ENCODE assay signal across 8 cellular contexts in the genomic region with DNA sequence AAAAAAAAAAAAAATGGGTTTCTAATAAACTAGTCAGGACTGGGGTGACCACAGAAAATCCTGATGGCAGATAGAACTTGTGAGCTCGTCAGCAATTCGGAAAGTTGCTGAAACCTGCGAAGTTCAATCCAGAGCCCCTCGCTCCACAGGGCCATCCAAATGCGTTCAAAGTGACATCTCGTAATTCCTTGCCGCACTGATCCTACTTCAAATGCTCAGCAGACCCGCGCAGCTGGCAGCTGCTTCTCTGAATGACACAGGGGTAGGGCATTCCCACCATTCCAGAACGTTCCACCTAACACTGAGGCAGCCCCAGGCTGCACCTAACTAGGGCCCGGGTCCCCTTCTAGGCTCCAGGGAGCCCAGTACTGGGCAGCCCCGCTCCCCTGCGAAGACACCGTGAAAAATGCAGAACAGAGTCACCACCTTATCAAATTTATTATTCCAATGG. TPM values are rescaled to one million over a fixed set of nuclear protein-coding genes. Genes with fewer than 3 reads are reported as not detected.
DNase-seq lines count a peak whose midpoint lies in the region; ATAC-seq, FAIRE-seq and TF ChIP-seq lines count a peak whose summit lies in the region.
"Had no signal": no experiment of that assay in that cellular context is flagged by ENCODE, and none has a peak within 500 bp of the region (broad histone marks: within the 10 kb centered on the region; RNA-seq: fewer than 3 reads in every experiment).

No MANE protein-coding gene starts in this region.

- TF ChIP-seq POLR2A in GM12892 (IDR thresholded peaks at IDR 0.05; ENCODE audit: low read depth, low read length) (peak; percentile 84), IMR-90 (IDR thresholded peaks at IDR 0.05; ENCODE audit: low read depth, low read length) (peak; percentile 48; the same call in 1 of the 2 replicates)

- H3K4me3 Mint-ChIP-seq in osteocyte (ENCODE audit: unreplicated experiment), result no peak overlapping the region

- no peak overlapping the region for H3K9ac ChIP-seq in IMR-90 (ENCODE audit: low read depth, low read length)

- CTCF ChIA-PET in IMR-90 (lab: Yijun Ruan, JAX), result interaction anchor here (0.6 kb wide), 1 partner anchor 20 kb away, joined by 3 read pairs; no protein-coding TSS in a partner anchor

- TF ChIP-seq CTCF in IMR-90 (conservative IDR thresholded peaks at IDR 0.05; ENCODE audit: low read depth, low read length) (no peak), osteocyte (IDR thresholded peaks at IDR 0.05) (no peak)

- WGBS in IMR-90 (ENCODE audit: extremely low coverage in 2 of 2, insufficient read length in 1 of 2), 2 experiments, result 85% methylated on average over 7 of the region's 14 CpGs; no CpG with 5 or more reads in 1 of the 2 experiments
- whole genome bisulfite sequencing in mesodermal cell (ENCODE audit: insufficient coverage in 2 of 2), 2 experiments, result 97 to 99% methylated on average over 12 to 14 of the region's 14 CpGs

- H3K9me3 ChIP-seq in IMR-90 (ENCODE audit: control insufficient read depth, insufficient read depth, low read length) (no peaks in the 10 kb centered on the region), mesodermal cell (ENCODE audit: control insufficient read depth, low read length) (no peaks in the 10 kb centered on the region)

- no peak overlapping the region for H3K27ac Mint-ChIP-seq in osteocyte (ENCODE audit: unreplicated experiment)

- dilution Hi-C loops in IMR-90 (cut with HindIII; ENCODE audit: low sequenced_read_pairs, unreplicated experiment), result no loop called here

- ATAC-seq in IMR-90 (ENCODE audit: low read depth), result no peak

- no peak overlapping the region for H2BK15ac ChIP-seq in IMR-90 (ENCODE audit: low read depth, low read length)

- FAIRE-seq in GM12892 (lab: Jason Lieb, UNC), result no peak
- FAIRE-seq: GM18507 had no signal

- no peak overlapping the region for H2BK120ac ChIP-seq in IMR-90 (ENCODE audit: low read depth, low read length)

- no peak overlapping the region for H2AK9ac ChIP-seq in IMR-90 (replicated peaks; ENCODE audit: low read depth, low read length, poor library complexity)

- POLR2A ChIA-PET in IMR-90 (lab: Charles Lee; ENCODE audit: unreplicated experiment), result interaction anchor here (0.7 to 0.9 kb wide), 3 partner anchors 9 to 18 kb away, joined by 3 to 12 read pairs (median 3); partner anchors contain the start of gene EEF2

- no peak overlapping the region for H3K18ac ChIP-seq in IMR-90 (ENCODE audit: low read depth, low read length)

- H3K56ac ChIP-seq in IMR-90 (ENCODE audit: extremely low read depth, insufficient read depth, low read length), result no peak overlapping the region

- DNase-seq in GM12892 (ENCODE audit: insufficient read length) (no peak), IMR-90 (no peak), NCI-H774 (lab: John Stamatoyannopoulos, UW) (no peak), osteocyte (ENCODE audit: extremely low spot score, unreplicated experiment) (no peak)
- DNase-seq: activated CD4-positive, CD25-positive, alpha-beta regulatory T cell treated with anti-CD3 and anti-CD28 coated beads, Interleukin-2, amount 50 U/mL, for 72 hours had no signal

- H3K79me1 ChIP-seq in IMR-90 (ENCODE audit: low read depth in 1 of 2, low read length in 2 of 2), result peaks cover 14 to 56% of the 10 kb centered on the region in 2 experiments

- TF ChIP-seq RAD21 in IMR-90 (IDR thresholded peaks at IDR 0.05; ENCODE audit: low read length), result no peak

- H3K14ac ChIP-seq in IMR-90 (replicated peaks; ENCODE audit: low read depth, low read length), result no peak overlapping the region

- no peak overlapping the region for H3K4me3 ChIP-seq in IMR-90 (ENCODE audit: insufficient read depth, low read depth, low read length)
- no peak overlapping the region for H3K4me3 ChIP-seq in mesodermal cell (ENCODE audit: extremely low read depth, insufficient read depth, low read length, poor library complexity, severe bottlenecking)

- no peak overlapping the region for H3K4ac ChIP-seq in IMR-90 (ENCODE audit: low read depth, low read length)

- no peak overlapping the region for H4K8ac ChIP-seq in IMR-90 (ENCODE audit: low read depth in 2 of 2, low read length in 2 of 2)

- no peak overlapping the region for H2AFZ ChIP-seq in IMR-90 (replicated peaks; ENCODE audit: low read length, poor library complexity)

- no peaks in the 10 kb centered on the region for H3K4me1 Mint-ChIP-seq in osteocyte (ENCODE audit: unreplicated experiment)

- BruUV-seq in IMR-90 (replicated peaks; lab: Mats Ljungman, UMichigan), result no TSS peak

- no peak overlapping the region for H4K5ac ChIP-seq in IMR-90 (ENCODE audit: low read depth, low read length)

- no peaks in the 10 kb centered on the region for H3K4me1 ChIP-seq in IMR-90 (ENCODE audit: control insufficient read depth, insufficient read depth, low read length)
- H3K4me1 ChIP-seq in mesodermal cell (ENCODE audit: control insufficient read depth, insufficient read depth, low read length, poor library complexity, severe bottlenecking), result no peaks in the 10 kb centered on the region

- no peak overlapping the region for H2AK5ac ChIP-seq in IMR-90 (ENCODE audit: low read depth, low read length)

- peaks cover 31% of the 10 kb centered on the region for H3K36me3 Mint-ChIP-seq in osteocyte (ENCODE audit: unreplicated experiment)

- no peak overlapping the region for H2BK20ac ChIP-seq in IMR-90 (ENCODE audit: low read depth, low read length)

- peaks cover 78% of the 10 kb centered on the region for H4K20me1 ChIP-seq in IMR-90 (ENCODE audit: insufficient read depth, low read length)

- intact Hi-C loops in IMR-90 (cut with micrococcal nuclease), result no loop called here

- no peak overlapping the region for H3K4me2 ChIP-seq in IMR-90 (ENCODE audit: low read depth, low read length)

- H3K27me3 ChIP-seq in IMR-90 (ENCODE audit: control insufficient read depth, insufficient read depth, low read length), result no peaks in the 10 kb centered on the region

- peaks cover 11% of the 10 kb centered on the region; the same call in 1 of the 2 replicates for H3K9me1 ChIP-seq in IMR-90 (ENCODE audit: insufficient read depth, low read length)

- no peaks in the 10 kb centered on the region for H3K9me3 Mint-ChIP-seq in osteocyte (ENCODE audit: unreplicated experiment)

- H2BK5ac ChIP-seq in IMR-90 (ENCODE audit: low read depth, low read length, poor library complexity, severe bottlenecking), result no peak overlapping the region

- H4K91ac ChIP-seq in IMR-90 (ENCODE audit: insufficient read depth, low read depth, low read length), result no peak overlapping the region

- in situ Hi-C loops in IMR-90 (cut with MboI; ENCODE audit: low sequenced_read_pairs), result no loop called here

- no peaks in the 10 kb centered on the region for H3K27me3 Mint-ChIP-seq in osteocyte (ENCODE audit: unreplicated experiment)

- no peak overlapping the region for H3K27ac ChIP-seq in IMR-90 (ENCODE audit: insufficient read depth, low read length)
- peak overlapping the region; percentile 23 for H3K27ac ChIP-seq in mesodermal cell (ENCODE audit: low read depth, low read length, severe bottlenecking)

- H3K36me3 ChIP-seq in IMR-90 (ENCODE audit: control insufficient read depth, insufficient read depth, low read length) (peaks cover 57% of the 10 kb centered on the region), mesodermal cell (ENCODE audit: control insufficient read depth, insufficient read depth, low read length) (peaks cover 64% of the 10 kb centered on the region)

- no peak overlapping the region for H3K23ac ChIP-seq in IMR-90 (ENCODE audit: low read depth, low read length)

TF ChIP-seq in IMR-90, 13 proteins besides CTCF, POLR2A, EP300 and RAD21 (continues in another document):
- TF ChIP-seq NFE2L2 (IDR thresholded peaks at IDR 0.05; ENCODE audit: low read depth, low read length) (no peak), BHLHE40 (IDR thresholded peaks at IDR 0.05; ENCODE audit: low read depth, low read length) (no peak), MAZ (IDR thresholded peaks at IDR 0.05; ENCODE audit: borderline replicate concordance, low read depth, low read length) (no peak)
- TF ChIP-seq, protein P1, sequence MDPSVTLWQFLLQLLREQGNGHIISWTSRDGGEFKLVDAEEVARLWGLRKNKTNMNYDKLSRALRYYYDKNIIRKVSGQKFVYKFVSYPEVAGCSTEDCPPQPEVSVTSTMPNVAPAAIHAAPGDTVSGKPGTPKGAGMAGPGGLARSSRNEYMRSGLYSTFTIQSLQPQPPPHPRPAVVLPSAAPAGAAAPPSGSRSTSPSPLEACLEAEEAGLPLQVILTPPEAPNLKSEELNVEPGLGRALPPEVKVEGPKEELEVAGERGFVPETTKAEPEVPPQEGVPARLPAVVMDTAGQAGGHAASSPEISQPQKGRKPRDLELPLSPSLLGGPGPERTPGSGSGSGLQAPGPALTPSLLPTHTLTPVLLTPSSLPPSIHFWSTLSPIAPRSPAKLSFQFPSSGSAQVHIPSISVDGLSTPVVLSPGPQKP (IDR thresholded peaks at IDR 0.05; ENCODE audit: borderline replicate concordance, low read depth, low read length), result no peak

RNA-seq across cellular contexts. Expression of gene DAPK3, which starts 4.8 kb away (rescaled TPM):
- polyA plus RNA-seq in GM12892 (2012; ENCODE audit: missing spikeins), result 16.8 TPM
- total RNA-seq in IMR-90 (2012; rRNA removed) (128 and 145 TPM in 2 replicates), osteocyte (92.9 and 94.7 TPM in 2 replicates)
- polyA plus RNA-seq in IMR-90 (2012; rRNA removed), result 188 and 202 TPM in 2 replicates
- polyA plus RNA-seq in IMR-90 (2012; cell fraction: cytosol; rRNA removed), result 189 and 293 TPM in 2 replicates
- 209 and 518 TPM in 2 replicates for polyA plus RNA-seq in IMR-90 (2012; cell fraction: nucleus; rRNA removed; ENCODE audit: low replicate concordance)
- polyA plus RNA-seq in mesodermal cell (2013, experiment 1 of 2), result 78.8 TPM
- 64.6 TPM for polyA plus RNA-seq in mesodermal cell (2013, experiment 2 of 2)

RNA-seq across cellular contexts. Expression of gene EEF2, which starts 9.6 kb away (rescaled TPM):
- 1,369 TPM for polyA plus RNA-seq in GM12892 (2012; ENCODE audit: missing spikeins)
- 1,727 and 2,161 TPM in 2 replicates for total RNA-seq in IMR-90 (2012; rRNA removed)
- 1,505 and 1,547 TPM in 2 replicates for polyA plus RNA-seq in IMR-90 (2012; rRNA removed)
- 957 and 2,460 TPM in 2 replicates for polyA plus RNA-seq in IMR-90 (2012; cell fraction: cytosol; rRNA removed)
- polyA plus RNA-seq in IMR-90 (2012; cell fraction: nucleus; rRNA removed; ENCODE audit: low replicate concordance), result 805 and 1,780 TPM in 2 replicates
- 1,893 TPM for polyA plus RNA-seq in mesodermal cell (2013, experiment 1 of 2)
- 1,823 TPM for polyA plus RNA-seq in mesodermal cell (2013, experiment 2 of 2)
- 3,162 and 3,203 TPM in 2 replicates for total RNA-seq in osteocyte

RNA-seq across cellular contexts. Expression of gene PIAS4, which starts 31.9 kb away (rescaled TPM):
- polyA plus RNA-seq in GM12892 (2012; ENCODE audit: missing spikeins), result 11.3 TPM
- total RNA-seq in IMR-90 (2012; rRNA removed) (10.8 and 13.6 TPM in 2 replicates), osteocyte (28.8 and 29.4 TPM in 2 replicates)
- 12.1 and 16.6 TPM in 2 replicates for polyA plus RNA-seq in IMR-90 (2012; rRNA removed)
- polyA plus RNA-seq in IMR-90 (2012; cell fraction: cytosol; rRNA removed), result 11.9 and 21.3 TPM in 2 replicates
- 12.0 and 20.3 TPM in 2 replicates for polyA plus RNA-seq in IMR-90 (2012; cell fraction: nucleus; rRNA removed; ENCODE audit: low replicate concordance)
- polyA plus RNA-seq in mesodermal cell (2013, experiment 1 of 2), result 37.9 TPM
- 25.8 TPM for polyA plus RNA-seq in mesodermal cell (2013, experiment 2 of 2)

RNA-seq across cellular contexts. Expression of gene NMRK2, which starts 42.8 kb away (rescaled TPM):
- polyA plus RNA-seq in GM12892 (2012; ENCODE audit: missing spikeins), result 0.61 TPM
- total RNA-seq in IMR-90 (2012; rRNA removed), result not detected in 2 replicates
- polyA plus RNA-seq in IMR-90 (2012; rRNA removed), result not detected in 2 replicates
- not detected in 2 replicates for polyA plus RNA-seq in IMR-90 (2012; cell fraction: cytosol; rRNA removed)
- polyA plus RNA-seq in IMR-90 (2012; cell fraction: nucleus; rRNA removed; ENCODE audit: low replicate concordance), result not detected in 2 replicates
- polyA plus RNA-seq in mesodermal cell (2013, experiment 1 of 2), result 0.37 TPM
- not detected for polyA plus RNA-seq in mesodermal cell (2013, experiment 2 of 2)
- total RNA-seq in osteocyte, result not detected in 2 replicates
- total RNA-seq: lower leg skin had no signal
